ENCODE assay signal across 13 cellular contexts in genomic region chr1:198087831-198088230, GRCh38.
DNase-seq lines count a peak whose midpoint lies in the region; ATAC-seq, FAIRE-seq and TF ChIP-seq lines count a peak whose summit lies in the region.
"Had no signal": no experiment of that assay in that cellular context is flagged by ENCODE, and none has a peak within 500 bp of the region (broad histone marks: within the 10 kb centered on the region; RNA-seq: fewer than 3 reads in every experiment).

No MANE protein-coding gene starts in this region.

- H3K9ac ChIP-seq in endothelial cell of umbilical vein (replicated peaks; ENCODE audit: extremely low read depth, insufficient read depth, low read length) (no peak overlapping the region), smooth muscle cell (ENCODE audit: low read depth) (no peak overlapping the region)

- TF ChIP-seq CTCF in HFFc6 (IDR thresholded peaks at IDR 0.05) (no peak), endothelial cell of umbilical vein (IDR thresholded peaks at IDR 0.05; ENCODE audit: extremely low read depth in 1 of 2, insufficient read depth in 1 of 2, low read depth in 1 of 2, low read length in 2 of 2) (no peak), right lobe of liver (IDR thresholded peaks at IDR 0.05) (no peak), smooth muscle cell (IDR thresholded peaks at IDR 0.05; ENCODE audit: borderline replicate concordance, insufficient read depth, poor library complexity, severe bottlenecking) (no peak), GM10248 (IDR thresholded peaks at IDR 0.05; ENCODE audit: control extremely low read depth, extremely low read depth, low read depth, missing control alignments) (no peak)

- no peak for DNase-seq in HFFc6
- peak; percentile 1 for DNase-seq in endothelial cell of umbilical vein (ENCODE audit: low read depth, low spot score)
- DNase-seq in right lobe of liver: peak in 1 of 3 donors; percentile 82
- DNase-seq in smooth muscle cell (lab: John Stamatoyannopoulos, UW; ENCODE audit: unreplicated experiment): no peak
- no peak for DNase-seq in GM10248 (ENCODE audit: extremely low spot score)
- DNase-seq: BE2C, DMS79 had no signal

- H3K27me3 Mint-ChIP-seq in HFFc6 (ENCODE audit: insufficient read depth): no peaks in the 10 kb centered on the region

- H3K4me3 Mint-ChIP-seq in HFFc6: no peak overlapping the region
- H3K4me3 Mint-ChIP-seq: CD4-positive, alpha-beta memory T cell had no signal

- no peak for FAIRE-seq in endothelial cell of umbilical vein (lab: Jason Lieb, UNC)

- CTCF ChIA-PET in endothelial cell of umbilical vein (lab: Charles Lee) (interaction anchor here (0.7 to 1.8 kb wide), 6 partner anchors 8 to 598 kb away, joined by 3 to 27 read pairs (median 8); partner anchors contain the start of gene NEK7), GM10248 (lab: Yijun Ruan, JAX) (interaction anchor here (0.8 to 1.8 kb wide), 9 partner anchors 8 to 271 kb away, joined by 3 to 6 read pairs (median 4); no protein-coding TSS in a partner anchor)

- ATAC-seq in right lobe of liver: peak; percentile 97 to 99 (median 99)
- ATAC-seq in GM19467 (IDR thresholded peaks at IDR 0.05; ENCODE audit: unreplicated experiment): no peak
- no peak for ATAC-seq in GM21619 (IDR thresholded peaks at IDR 0.05; ENCODE audit: unreplicated experiment)

- H3F3A ChIP-seq in smooth muscle cell (ENCODE audit: low read depth): no peaks in the 10 kb centered on the region

- H4K20me1 ChIP-seq in endothelial cell of umbilical vein (replicated peaks; ENCODE audit: control insufficient read depth, extremely low read depth, insufficient read depth, low read length): no peaks in the 10 kb centered on the region
- H4K20me1 ChIP-seq in smooth muscle cell (ENCODE audit: low read depth): no peaks in the 10 kb centered on the region

- POLR2A ChIA-PET in endothelial cell of umbilical vein (lab: Charles Lee): no interaction called here
- POLR2A ChIA-PET in GM10248 (lab: Yijun Ruan, JAX): no interaction called here

- peak overlapping the region; percentile 13; the same call in 1 of the 2 replicates for H3K27ac Mint-ChIP-seq in HFFc6
- H3K27ac Mint-ChIP-seq: CD4-positive, alpha-beta memory T cell had no signal

- H2AFZ ChIP-seq in endothelial cell of umbilical vein (ENCODE audit: low read depth, low read length) (no peak overlapping the region), smooth muscle cell (ENCODE audit: low read depth) (peak overlapping the region; percentile 44)

- H3K9me3 ChIP-seq in endothelial cell of umbilical vein (replicated peaks; ENCODE audit: control insufficient read depth, insufficient read depth, low read length) (no peaks in the 10 kb centered on the region), right lobe of liver (no peaks in the 10 kb centered on the region), smooth muscle cell (replicated peaks; ENCODE audit: low read depth) (no peaks in the 10 kb centered on the region)
- H3K9me3 ChIP-seq: A549, BE2C had no signal

- H3K27me3 ChIP-seq in endothelial cell of umbilical vein (ENCODE audit: control insufficient read depth in 2 of 2, insufficient read depth in 2 of 2, low read length in 2 of 2) (no peaks in the 10 kb centered on the region), right lobe of liver (no peaks in the 10 kb centered on the region), smooth muscle cell (ENCODE audit: low read depth) (no peaks in the 10 kb centered on the region)
- H3K27me3 ChIP-seq: BE2C had no signal

- TF ChIP-seq POLR2A in endothelial cell of umbilical vein (IDR thresholded peaks at IDR 0.05; ENCODE audit: low read depth, low read length): no peak
- no peak for TF ChIP-seq POLR2A in right lobe of liver (IDR thresholded peaks at IDR 0.05)

- dilution Hi-C loops in endothelial cell of umbilical vein (cut with MboI; ENCODE audit: extremely low pct_ligation_motif_present, low sequenced_read_pairs): no loop called here

- no peak overlapping the region for H3K27ac ChIP-seq in endothelial cell of umbilical vein (ENCODE audit: insufficient read depth, low read depth, low read length)
- H3K27ac ChIP-seq in right lobe of liver: peak overlapping the region in 2 of 3 donors; percentile 29 to 50
- peak overlapping the region; percentile 31 for H3K27ac ChIP-seq in smooth muscle cell (ENCODE audit: low read depth)
- H3K27ac ChIP-seq: C4-2B had no signal

- no TSS peak for BruUV-seq in endothelial cell of umbilical vein (replicated peaks; lab: Mats Ljungman, UMichigan)

- H3K9me1 ChIP-seq in endothelial cell of umbilical vein (replicated peaks; ENCODE audit: control insufficient read depth, extremely low read depth, insufficient read depth, low read length): no peaks in the 10 kb centered on the region

- no peaks in the 10 kb centered on the region for H3K9me3 Mint-ChIP-seq in HFFc6
- H3K9me3 Mint-ChIP-seq: CD4-positive, alpha-beta memory T cell had no signal

- H3K4me2 ChIP-seq in endothelial cell of umbilical vein (ENCODE audit: insufficient read depth, low read length) (no peak overlapping the region), smooth muscle cell (peak overlapping the region; percentile 54)

- H3K36me3 Mint-ChIP-seq in HFFc6 (ENCODE audit: low read depth): no peaks in the 10 kb centered on the region
- H3K36me3 Mint-ChIP-seq: CD4-positive, alpha-beta memory T cell had no signal

- H3K4me1 ChIP-seq in endothelial cell of umbilical vein (ENCODE audit: control insufficient read depth, extremely low read depth, insufficient read depth, low read length) (peaks cover 4% of the 10 kb centered on the region), right lobe of liver (peaks cover 0 to 16% (median 0%) of the 10 kb centered on the region in 4 donors), smooth muscle cell (ENCODE audit: low read depth) (no peaks in the 10 kb centered on the region)
- H3K4me1 ChIP-seq: BE2C had no signal

- H3K36me3 ChIP-seq in endothelial cell of umbilical vein (ENCODE audit: control insufficient read depth in 2 of 2, extremely low read depth in 1 of 2, insufficient read depth in 2 of 2, low read length in 2 of 2) (no peaks in the 10 kb centered on the region), right lobe of liver (no peaks in the 10 kb centered on the region), smooth muscle cell (ENCODE audit: low read depth) (no peaks in the 10 kb centered on the region)
- H3K36me3 ChIP-seq: BE2C had no signal

- H3K79me2 ChIP-seq in endothelial cell of umbilical vein (ENCODE audit: control insufficient read depth, insufficient read depth, low read length): no peaks in the 10 kb centered on the region
- H3K79me2 ChIP-seq in smooth muscle cell (ENCODE audit: low read depth): no peaks in the 10 kb centered on the region

- intact Hi-C loops in endothelial cell of umbilical vein (cut with micrococcal nuclease) (loop anchor here (1.0 to 5.0 kb wide), 7 partner anchors 35 to 598 kb away; partner anchors contain the start of gene NEK7), right lobe of liver (cut with DNase I) (no loop called here)

- peaks cover 40% of the 10 kb centered on the region for H3K4me1 Mint-ChIP-seq in HFFc6 (ENCODE audit: low read depth)

- 21% methylated on average over 1 of the region's 1 CpG for WGBS in right lobe of liver (ENCODE audit: insufficient coverage, low coverage, low lambda C conversion rate, missing lambda C conversion rate)
- 69% methylated on average over 1 of the region's 1 CpG for WGBS in smooth muscle cell (ENCODE audit: low lambda C conversion rate)

- H3K4me3 ChIP-seq in endothelial cell of umbilical vein (replicated peaks in 1 of 3; ENCODE audit: insufficient read depth in 1 of 3, low read depth in 1 of 3, low read length in 3 of 3) (no peak overlapping the region), right lobe of liver (no peak overlapping the region), smooth muscle cell (no peak overlapping the region)
- H3K4me3 ChIP-seq: A549, K562 had no signal

TF ChIP-seq in endothelial cell of umbilical vein, 7 proteins besides CTCF, POLR2A, EP300 and RAD21:
- TF ChIP-seq JUN (IDR thresholded peaks at IDR 0.05; ENCODE audit: borderline replicate concordance, insufficient read depth, insufficient read length, low read depth): no peak
- no peak for TF ChIP-seq POLR2AphosphoS5 (IDR thresholded peaks at IDR 0.05; ENCODE audit: insufficient read depth, low read depth, low read length)
- no peak for TF ChIP-seq MAX (IDR thresholded peaks at IDR 0.05; ENCODE audit: insufficient read depth, insufficient read length)
- TF ChIP-seq EZH2 (IDR thresholded peaks at IDR 0.05; ENCODE audit: borderline replicate concordance, low read depth, low read length, severe bottlenecking): no peak
- TF ChIP-seq FOS (IDR thresholded peaks at IDR 0.05; ENCODE audit: borderline replicate concordance, insufficient read depth, low read length): no peak
- TF ChIP-seq GATA2 (IDR thresholded peaks at IDR 0.05; ENCODE audit: insufficient read depth, insufficient read length, low read depth, low read length): no peak
- TF ChIP-seq MYC (IDR thresholded peaks at IDR 0.05; ENCODE audit: low read depth, low read length): no peak

Comparison
In these comparisons a context has a peak if more than half of its experiments do, and no peak if none do; other contexts are left out.
1. ATAC-seq: peak in right lobe of liver (4 of 4); none in GM19467 (single experiment) and GM21619 (single experiment).